Comparison of ENCODE assay signal across 1 cellular context in genomic region chr17:81479175-81479574, GRCh38.
A peak's percentile ranks its signal among the peaks of the same experiment; 100 is the strongest.
TF ChIP-seq lines count a peak whose summit lies in the region.

No MANE protein-coding gene starts in this region.

TF ChIP-seq in K562, 482 proteins besides CTCF, POLR2A, EP300 and RAD21 (continued from another document):
- peak; percentile 12; the same call in 1 of the 2 replicates for TF ChIP-seq ZBTB33 (CRISPR knock-in tag; IDR thresholded peaks at IDR 0.05)
TF ChIP-seq in K562: peak in this region for 1.
